In genomic region chr15:64146885-64147681, GRCh38 we compare ENCODE assay signal across 1 cellular context.
TF ChIP-seq lines count a peak whose summit lies in the region.

No MANE protein-coding gene starts in this region.

TF ChIP-seq in HepG2, 621 proteins besides CTCF, POLR2A, EP300 and RAD21 (continued from another document and continues in another):
- no peak for TF ChIP-seq TRAFD1 (CRISPR knock-in tag; IDR thresholded peaks at IDR 0.05; ENCODE audit: borderline replicate concordance)
- no peak for TF ChIP-seq ZNF264 (CRISPR knock-in tag; IDR thresholded peaks at IDR 0.05)
- no peak for TF ChIP-seq JUNB (CRISPR knock-in tag; IDR thresholded peaks at IDR 0.05; ENCODE audit: borderline replicate concordance)
- TF ChIP-seq FOXM1 (CRISPR knock-in tag; IDR thresholded peaks at IDR 0.05): no peak
- no peak for TF ChIP-seq ARID3A (IDR thresholded peaks at IDR 0.05; ENCODE audit: low read depth, low read length)
- no peak for TF ChIP-seq ZSCAN29 (CRISPR knock-in tag; conservative IDR thresholded peaks at IDR 0.05)
- TF ChIP-seq HHEX (CRISPR knock-in tag; IDR thresholded peaks at IDR 0.05): no peak
- TF ChIP-seq MAX (IDR thresholded peaks at IDR 0.05): peak; percentile 86
- no peak for TF ChIP-seq ZNF614 (CRISPR knock-in tag; IDR thresholded peaks at IDR 0.05; ENCODE audit: borderline replicate concordance)
- TF ChIP-seq MBNL3 (CRISPR knock-in tag; conservative IDR thresholded peaks at IDR 0.05): no peak
- no peak for TF ChIP-seq ZNF24 (IDR thresholded peaks at IDR 0.05)
- no peak for TF ChIP-seq NFIC (IDR thresholded peaks at IDR 0.05; ENCODE audit: low read length)
- TF ChIP-seq ZNF484 (CRISPR knock-in tag; IDR thresholded peaks at IDR 0.05; ENCODE audit: borderline replicate concordance, low read depth): no peak
- TF ChIP-seq ZNF670 (CRISPR knock-in tag; IDR thresholded peaks at IDR 0.05; ENCODE audit: borderline replicate concordance): no peak
- TF ChIP-seq ZNF136 (CRISPR knock-in tag; IDR thresholded peaks at IDR 0.05; ENCODE audit: low read depth): no peak
- no peak for TF ChIP-seq ZNF512 (CRISPR knock-in tag; IDR thresholded peaks at IDR 0.05)
- no peak for TF ChIP-seq FOXO4 (CRISPR knock-in tag; conservative IDR thresholded peaks at IDR 0.05)
- no peak for TF ChIP-seq FOXK2 (IDR thresholded peaks at IDR 0.05)
- no peak for TF ChIP-seq ZNF296 (CRISPR knock-in tag; conservative IDR thresholded peaks at IDR 0.05)
- TF ChIP-seq PLSCR1 (CRISPR knock-in tag; IDR thresholded peaks at IDR 0.05; ENCODE audit: borderline replicate concordance): no peak
- no peak for TF ChIP-seq TERF1 (CRISPR knock-in tag; IDR thresholded peaks at IDR 0.05)
- no peak for TF ChIP-seq HOXA7 (CRISPR knock-in tag; IDR thresholded peaks at IDR 0.05)
- peak; percentile 71 for TF ChIP-seq TBX2 (CRISPR knock-in tag; IDR thresholded peaks at IDR 0.05; ENCODE audit: borderline replicate concordance)
- TF ChIP-seq KDM4B (CRISPR knock-in tag; IDR thresholded peaks at IDR 0.05): no peak
- no peak for TF ChIP-seq HBP1 (CRISPR knock-in tag; IDR thresholded peaks at IDR 0.05; ENCODE audit: low read depth)
- no peak for TF ChIP-seq KMT2B (CRISPR knock-in tag; IDR thresholded peaks at IDR 0.05)
- TF ChIP-seq SYNCRIP (IDR thresholded peaks at IDR 0.05; ENCODE audit: insufficient read depth, low read depth, low read length): no peak
- TF ChIP-seq CERS6 (CRISPR knock-in tag; IDR thresholded peaks at IDR 0.05): no peak
- TF ChIP-seq HMG20B (CRISPR knock-in tag; conservative IDR thresholded peaks at IDR 0.05): no peak
- no peak for TF ChIP-seq HNF1B (CRISPR knock-in tag; IDR thresholded peaks at IDR 0.05)
- no peak for TF ChIP-seq HNRNPH1 (optimal IDR thresholded peaks at IDR 0.05; ENCODE audit: low read depth, low read length)
- TF ChIP-seq SRSF1 (optimal IDR thresholded peaks at IDR 0.05; ENCODE audit: low read depth, low read length): no peak
- no peak for TF ChIP-seq MXI1 (IDR thresholded peaks at IDR 0.05; ENCODE audit: borderline replicate concordance, low read depth, low read length)
- TF ChIP-seq DDIT3 (CRISPR knock-in tag; IDR thresholded peaks at IDR 0.05): no peak
- no peak for TF ChIP-seq RELA (CRISPR knock-in tag; IDR thresholded peaks at IDR 0.05)
- TF ChIP-seq CBX1 (IDR thresholded peaks at IDR 0.05; ENCODE audit: low read depth): peak; percentile 38
- no peak for TF ChIP-seq NAIF1 (CRISPR knock-in tag; IDR thresholded peaks at IDR 0.05; ENCODE audit: borderline replicate concordance)
- TF ChIP-seq FOXA1 (IDR thresholded peaks at IDR 0.05): no peak
- TF ChIP-seq FOXA1 (CRISPR knock-in tag; IDR thresholded peaks at IDR 0.05): peak; percentile 58
- TF ChIP-seq AGO2 (optimal IDR thresholded peaks at IDR 0.05; ENCODE audit: low read depth, low read length): peak; percentile 89
- TF ChIP-seq BRCA1 (CRISPR knock-in tag; IDR thresholded peaks at IDR 0.05): no peak
- no peak for TF ChIP-seq ZNF337 (CRISPR knock-in tag; IDR thresholded peaks at IDR 0.05; ENCODE audit: borderline replicate concordance, low read depth)
- TF ChIP-seq ZNF609 (CRISPR knock-in tag; IDR thresholded peaks at IDR 0.05; ENCODE audit: borderline replicate concordance): peak; percentile 39; the same call in 1 of the 2 replicates
- TF ChIP-seq SMAD3 (CRISPR knock-in tag; IDR thresholded peaks at IDR 0.05): no peak
- no peak for TF ChIP-seq NFE2L1 (CRISPR knock-in tag; IDR thresholded peaks at IDR 0.05; ENCODE audit: borderline replicate concordance)
- TF ChIP-seq ZNF549 (CRISPR knock-in tag; IDR thresholded peaks at IDR 0.05): no peak
- TF ChIP-seq MIER3 (CRISPR knock-in tag; IDR thresholded peaks at IDR 0.05; ENCODE audit: borderline replicate concordance): no peak
